1 cellular context compared by ENCODE assay signal in the genomic region with DNA sequence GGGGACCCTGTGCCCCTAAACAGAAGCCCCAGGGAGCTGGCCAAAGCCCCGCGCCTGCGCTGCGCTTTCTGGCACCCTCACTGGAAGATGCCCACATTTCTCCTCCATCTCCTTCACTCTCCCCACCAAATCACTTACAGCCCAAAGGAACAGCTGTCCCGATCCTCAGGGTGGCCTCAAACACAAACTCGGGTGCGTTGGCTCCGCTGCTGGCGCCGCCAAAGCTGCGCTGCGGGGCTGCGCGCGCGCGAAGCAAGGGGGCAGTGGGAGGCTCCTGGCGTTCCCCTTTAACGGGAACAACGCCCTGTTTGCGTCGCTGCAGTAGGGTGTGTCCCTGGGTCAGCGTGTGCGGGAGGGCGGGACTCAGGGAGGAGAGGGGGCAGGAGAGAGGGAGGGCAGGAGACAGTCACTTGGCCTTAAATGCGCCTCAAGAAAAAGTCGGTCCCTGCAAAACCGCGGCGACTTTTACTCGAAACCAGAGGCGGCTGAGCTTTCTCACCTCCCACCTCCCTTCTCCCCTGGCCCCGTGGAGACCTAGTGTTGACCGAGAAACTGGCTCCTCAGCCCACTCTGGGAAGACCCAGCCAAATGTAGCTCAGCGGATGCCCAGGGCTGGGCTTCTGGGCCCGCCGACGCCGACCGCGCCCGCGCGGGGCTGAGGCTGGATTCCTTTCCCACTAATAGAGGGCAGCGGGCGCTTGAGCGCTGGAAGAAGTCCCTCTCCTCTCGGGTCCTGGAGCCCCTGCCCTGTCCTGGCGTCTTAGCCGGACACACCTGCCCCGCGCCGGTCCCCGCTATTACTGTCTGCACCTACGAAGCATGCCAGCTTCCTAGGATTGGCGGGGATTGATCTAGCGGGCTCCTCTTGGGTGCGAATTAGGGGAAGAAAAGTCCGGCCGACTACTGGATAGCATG.
TF ChIP-seq lines count a peak whose summit lies in the region.

No MANE protein-coding gene starts in this region.

TF ChIP-seq in HEK293, 187 proteins besides CTCF, POLR2A, EP300 and RAD21 (continued from another document and continues in another):
- TF ChIP-seq, protein P1, sequence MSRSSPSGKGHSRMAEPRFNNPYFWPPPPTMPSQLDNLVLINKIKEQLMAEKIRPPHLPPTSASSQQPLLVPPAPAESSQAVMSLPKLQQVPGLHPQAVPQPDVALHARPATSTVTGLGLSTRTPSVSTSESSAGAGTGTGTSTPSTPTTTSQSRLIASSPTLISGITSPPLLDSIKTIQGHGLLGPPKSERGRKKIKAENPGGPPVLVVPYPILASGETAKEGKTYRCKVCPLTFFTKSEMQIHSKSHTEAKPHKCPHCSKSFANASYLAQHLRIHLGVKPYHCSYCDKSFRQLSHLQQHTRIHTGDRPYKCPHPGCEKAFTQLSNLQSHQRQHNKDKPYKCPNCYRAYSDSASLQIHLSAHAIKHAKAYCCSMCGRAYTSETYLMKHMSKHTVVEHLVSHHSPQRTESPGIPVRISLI (tag by site-specific recombination; IDR thresholded peaks at IDR 0.05) = no peak
- TF ChIP-seq ZNF157 (tag by site-specific recombination; IDR thresholded peaks at IDR 0.05) = no peak
- no peak for TF ChIP-seq MEIS1 (CRISPR knock-in tag; IDR thresholded peaks at IDR 0.05; ENCODE audit: borderline replicate concordance)
- TF ChIP-seq, protein P2, sequence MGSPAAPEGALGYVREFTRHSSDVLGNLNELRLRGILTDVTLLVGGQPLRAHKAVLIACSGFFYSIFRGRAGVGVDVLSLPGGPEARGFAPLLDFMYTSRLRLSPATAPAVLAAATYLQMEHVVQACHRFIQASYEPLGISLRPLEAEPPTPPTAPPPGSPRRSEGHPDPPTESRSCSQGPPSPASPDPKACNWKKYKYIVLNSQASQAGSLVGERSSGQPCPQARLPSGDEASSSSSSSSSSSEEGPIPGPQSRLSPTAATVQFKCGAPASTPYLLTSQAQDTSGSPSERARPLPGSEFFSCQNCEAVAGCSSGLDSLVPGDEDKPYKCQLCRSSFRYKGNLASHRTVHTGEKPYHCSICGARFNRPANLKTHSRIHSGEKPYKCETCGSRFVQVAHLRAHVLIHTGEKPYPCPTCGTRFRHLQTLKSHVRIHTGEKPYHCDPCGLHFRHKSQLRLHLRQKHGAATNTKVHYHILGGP (tag by site-specific recombination; IDR thresholded peaks at IDR 0.05) = no peak
- TF ChIP-seq TCF7L2 (IDR thresholded peaks at IDR 0.05; ENCODE audit: borderline replicate concordance, low read depth, low read length) = no peak
- TF ChIP-seq ZNF335 (tag by site-specific recombination; conservative IDR thresholded peaks at IDR 0.05) = peak; percentile 87
- no peak for TF ChIP-seq ZNF626 (tag by site-specific recombination; IDR thresholded peaks at IDR 0.05)
- no peak for TF ChIP-seq ZNF350 (tag by site-specific recombination; IDR thresholded peaks at IDR 0.05)
- TF ChIP-seq IKZF3 (tag by site-specific recombination; IDR thresholded peaks at IDR 0.05) = no peak
- no peak for TF ChIP-seq ZBTB1 (tag by site-specific recombination; IDR thresholded peaks at IDR 0.05)
- no peak for TF ChIP-seq ZNF544 (tag by site-specific recombination; IDR thresholded peaks at IDR 0.05)
- TF ChIP-seq SP3 (tag by site-specific recombination; IDR thresholded peaks at IDR 0.05) = peak; percentile 85
- TF ChIP-seq ZNF658 (tag by site-specific recombination; IDR thresholded peaks at IDR 0.05) = no peak
- TF ChIP-seq ZNF112 (tag by site-specific recombination; IDR thresholded peaks at IDR 0.05) = no peak
- no peak for TF ChIP-seq ZFP41 (tag by site-specific recombination; IDR thresholded peaks at IDR 0.05; ENCODE audit: borderline replicate concordance)
- no peak for TF ChIP-seq ZNF654 (tag by site-specific recombination; IDR thresholded peaks at IDR 0.05; ENCODE audit: low read depth)
- no peak for TF ChIP-seq ZNF670 (tag by site-specific recombination; IDR thresholded peaks at IDR 0.05; ENCODE audit: low read depth)
- peak; percentile 51; the same call in 1 of the 2 replicates for TF ChIP-seq SP7 (tag by site-specific recombination; IDR thresholded peaks at IDR 0.05)
- TF ChIP-seq, protein P3, sequence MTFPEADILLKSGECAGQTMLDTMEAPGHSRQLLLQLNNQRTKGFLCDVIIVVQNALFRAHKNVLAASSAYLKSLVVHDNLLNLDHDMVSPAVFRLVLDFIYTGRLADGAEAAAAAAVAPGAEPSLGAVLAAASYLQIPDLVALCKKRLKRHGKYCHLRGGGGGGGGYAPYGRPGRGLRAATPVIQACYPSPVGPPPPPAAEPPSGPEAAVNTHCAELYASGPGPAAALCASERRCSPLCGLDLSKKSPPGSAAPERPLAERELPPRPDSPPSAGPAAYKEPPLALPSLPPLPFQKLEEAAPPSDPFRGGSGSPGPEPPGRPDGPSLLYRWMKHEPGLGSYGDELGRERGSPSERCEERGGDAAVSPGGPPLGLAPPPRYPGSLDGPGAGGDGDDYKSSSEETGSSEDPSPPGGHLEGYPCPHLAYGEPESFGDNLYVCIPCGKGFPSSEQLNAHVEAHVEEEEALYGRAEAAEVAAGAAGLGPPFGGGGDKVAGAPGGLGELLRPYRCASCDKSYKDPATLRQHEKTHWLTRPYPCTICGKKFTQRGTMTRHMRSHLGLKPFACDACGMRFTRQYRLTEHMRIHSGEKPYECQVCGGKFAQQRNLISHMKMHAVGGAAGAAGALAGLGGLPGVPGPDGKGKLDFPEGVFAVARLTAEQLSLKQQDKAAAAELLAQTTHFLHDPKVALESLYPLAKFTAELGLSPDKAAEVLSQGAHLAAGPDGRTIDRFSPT (tag by site-specific recombination; IDR thresholded peaks at IDR 0.05) = no peak
- TF ChIP-seq, protein P4, sequence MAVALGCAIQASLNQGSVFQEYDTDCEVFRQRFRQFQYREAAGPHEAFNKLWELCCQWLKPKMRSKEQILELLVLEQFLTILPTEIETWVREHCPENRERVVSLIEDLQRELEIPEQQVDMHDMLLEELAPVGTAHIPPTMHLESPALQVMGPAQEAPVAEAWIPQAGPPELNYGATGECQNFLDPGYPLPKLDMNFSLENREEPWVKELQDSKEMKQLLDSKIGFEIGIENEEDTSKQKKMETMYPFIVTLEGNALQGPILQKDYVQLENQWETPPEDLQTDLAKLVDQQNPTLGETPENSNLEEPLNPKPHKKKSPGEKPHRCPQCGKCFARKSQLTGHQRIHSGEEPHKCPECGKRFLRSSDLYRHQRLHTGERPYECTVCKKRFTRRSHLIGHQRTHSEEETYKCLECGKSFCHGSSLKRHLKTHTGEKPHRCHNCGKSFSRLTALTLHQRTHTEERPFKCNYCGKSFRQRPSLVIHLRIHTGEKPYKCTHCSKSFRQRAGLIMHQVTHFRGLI (tag by site-specific recombination; IDR thresholded peaks at IDR 0.05) = no peak
- TF ChIP-seq, protein P5, sequence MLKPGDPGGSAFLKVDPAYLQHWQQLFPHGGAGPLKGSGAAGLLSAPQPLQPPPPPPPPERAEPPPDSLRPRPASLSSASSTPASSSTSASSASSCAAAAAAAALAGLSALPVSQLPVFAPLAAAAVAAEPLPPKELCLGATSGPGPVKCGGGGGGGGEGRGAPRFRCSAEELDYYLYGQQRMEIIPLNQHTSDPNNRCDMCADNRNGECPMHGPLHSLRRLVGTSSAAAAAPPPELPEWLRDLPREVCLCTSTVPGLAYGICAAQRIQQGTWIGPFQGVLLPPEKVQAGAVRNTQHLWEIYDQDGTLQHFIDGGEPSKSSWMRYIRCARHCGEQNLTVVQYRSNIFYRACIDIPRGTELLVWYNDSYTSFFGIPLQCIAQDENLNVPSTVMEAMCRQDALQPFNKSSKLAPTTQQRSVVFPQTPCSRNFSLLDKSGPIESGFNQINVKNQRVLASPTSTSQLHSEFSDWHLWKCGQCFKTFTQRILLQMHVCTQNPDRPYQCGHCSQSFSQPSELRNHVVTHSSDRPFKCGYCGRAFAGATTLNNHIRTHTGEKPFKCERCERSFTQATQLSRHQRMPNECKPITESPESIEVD (tag by site-specific recombination; IDR thresholded peaks at IDR 0.05) = no peak
- peak; percentile 47; the same call in 1 of the 2 replicates for TF ChIP-seq KLF8 (tag by site-specific recombination; IDR thresholded peaks at IDR 0.05)
- no peak for TF ChIP-seq GLI4 (tag by site-specific recombination; IDR thresholded peaks at IDR 0.05)
- TF ChIP-seq, protein P6, sequence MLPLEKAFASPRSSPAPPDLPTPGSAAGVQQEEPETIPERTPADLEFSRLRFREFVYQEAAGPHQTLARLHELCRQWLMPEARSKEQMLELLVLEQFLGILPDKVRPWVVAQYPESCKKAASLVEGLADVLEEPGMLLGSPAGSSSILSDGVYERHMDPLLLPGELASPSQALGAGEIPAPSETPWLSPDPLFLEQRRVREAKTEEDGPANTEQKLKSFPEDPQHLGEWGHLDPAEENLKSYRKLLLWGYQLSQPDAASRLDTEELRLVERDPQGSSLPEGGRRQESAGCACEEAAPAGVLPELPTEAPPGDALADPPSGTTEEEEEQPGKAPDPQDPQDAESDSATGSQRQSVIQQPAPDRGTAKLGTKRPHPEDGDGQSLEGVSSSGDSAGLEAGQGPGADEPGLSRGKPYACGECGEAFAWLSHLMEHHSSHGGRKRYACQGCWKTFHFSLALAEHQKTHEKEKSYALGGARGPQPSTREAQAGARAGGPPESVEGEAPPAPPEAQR (tag by site-specific recombination; IDR thresholded peaks at IDR 0.05) = no peak
- TF ChIP-seq BCL11B (tag by site-specific recombination; IDR thresholded peaks at IDR 0.05; ENCODE audit: low read depth) = no peak
- TF ChIP-seq ZNF23 (tag by site-specific recombination; IDR thresholded peaks at IDR 0.05; ENCODE audit: borderline replicate concordance) = no peak
- TF ChIP-seq, protein P7, sequence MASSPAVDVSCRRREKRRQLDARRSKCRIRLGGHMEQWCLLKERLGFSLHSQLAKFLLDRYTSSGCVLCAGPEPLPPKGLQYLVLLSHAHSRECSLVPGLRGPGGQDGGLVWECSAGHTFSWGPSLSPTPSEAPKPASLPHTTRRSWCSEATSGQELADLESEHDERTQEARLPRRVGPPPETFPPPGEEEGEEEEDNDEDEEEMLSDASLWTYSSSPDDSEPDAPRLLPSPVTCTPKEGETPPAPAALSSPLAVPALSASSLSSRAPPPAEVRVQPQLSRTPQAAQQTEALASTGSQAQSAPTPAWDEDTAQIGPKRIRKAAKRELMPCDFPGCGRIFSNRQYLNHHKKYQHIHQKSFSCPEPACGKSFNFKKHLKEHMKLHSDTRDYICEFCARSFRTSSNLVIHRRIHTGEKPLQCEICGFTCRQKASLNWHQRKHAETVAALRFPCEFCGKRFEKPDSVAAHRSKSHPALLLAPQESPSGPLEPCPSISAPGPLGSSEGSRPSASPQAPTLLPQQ (tag by site-specific recombination; IDR thresholded peaks at IDR 0.05) = peak; percentile 94
- peak; percentile 80 for TF ChIP-seq KLF9 (tag by site-specific recombination; IDR thresholded peaks at IDR 0.05; ENCODE audit: low read depth)
- no peak for TF ChIP-seq YY2 (tag by site-specific recombination; IDR thresholded peaks at IDR 0.05)
- TF ChIP-seq GFI1B (tag by site-specific recombination; IDR thresholded peaks at IDR 0.05) = no peak
- no peak for TF ChIP-seq ZNF404 (tag by site-specific recombination; IDR thresholded peaks at IDR 0.05)
- TF ChIP-seq ZNF76 (tag by site-specific recombination; IDR thresholded peaks at IDR 0.05; ENCODE audit: borderline replicate concordance, low read depth) = no peak; the same call in 1 of the 2 replicates
- TF ChIP-seq, protein P8, sequence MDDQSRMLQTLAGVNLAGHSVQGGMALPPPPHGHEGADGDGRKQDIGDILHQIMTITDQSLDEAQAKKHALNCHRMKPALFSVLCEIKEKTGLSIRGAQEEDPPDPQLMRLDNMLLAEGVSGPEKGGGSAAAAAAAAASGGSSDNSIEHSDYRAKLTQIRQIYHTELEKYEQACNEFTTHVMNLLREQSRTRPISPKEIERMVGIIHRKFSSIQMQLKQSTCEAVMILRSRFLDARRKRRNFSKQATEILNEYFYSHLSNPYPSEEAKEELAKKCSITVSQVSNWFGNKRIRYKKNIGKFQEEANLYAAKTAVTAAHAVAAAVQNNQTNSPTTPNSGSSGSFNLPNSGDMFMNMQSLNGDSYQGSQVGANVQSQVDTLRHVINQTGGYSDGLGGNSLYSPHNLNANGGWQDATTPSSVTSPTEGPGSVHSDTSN (CRISPR knock-in tag; IDR thresholded peaks at IDR 0.05) = no peak
- TF ChIP-seq ZNF514 (tag by site-specific recombination; IDR thresholded peaks at IDR 0.05) = no peak
- no peak for TF ChIP-seq ZNF843 (tag by site-specific recombination; IDR thresholded peaks at IDR 0.05)
- no peak for TF ChIP-seq ZNF311 (tag by site-specific recombination; IDR thresholded peaks at IDR 0.05; ENCODE audit: borderline replicate concordance)
- TF ChIP-seq ZBTB7A (tag by site-specific recombination; IDR thresholded peaks at IDR 0.05; ENCODE audit: low read depth) = no peak
- TF ChIP-seq, protein P9, sequence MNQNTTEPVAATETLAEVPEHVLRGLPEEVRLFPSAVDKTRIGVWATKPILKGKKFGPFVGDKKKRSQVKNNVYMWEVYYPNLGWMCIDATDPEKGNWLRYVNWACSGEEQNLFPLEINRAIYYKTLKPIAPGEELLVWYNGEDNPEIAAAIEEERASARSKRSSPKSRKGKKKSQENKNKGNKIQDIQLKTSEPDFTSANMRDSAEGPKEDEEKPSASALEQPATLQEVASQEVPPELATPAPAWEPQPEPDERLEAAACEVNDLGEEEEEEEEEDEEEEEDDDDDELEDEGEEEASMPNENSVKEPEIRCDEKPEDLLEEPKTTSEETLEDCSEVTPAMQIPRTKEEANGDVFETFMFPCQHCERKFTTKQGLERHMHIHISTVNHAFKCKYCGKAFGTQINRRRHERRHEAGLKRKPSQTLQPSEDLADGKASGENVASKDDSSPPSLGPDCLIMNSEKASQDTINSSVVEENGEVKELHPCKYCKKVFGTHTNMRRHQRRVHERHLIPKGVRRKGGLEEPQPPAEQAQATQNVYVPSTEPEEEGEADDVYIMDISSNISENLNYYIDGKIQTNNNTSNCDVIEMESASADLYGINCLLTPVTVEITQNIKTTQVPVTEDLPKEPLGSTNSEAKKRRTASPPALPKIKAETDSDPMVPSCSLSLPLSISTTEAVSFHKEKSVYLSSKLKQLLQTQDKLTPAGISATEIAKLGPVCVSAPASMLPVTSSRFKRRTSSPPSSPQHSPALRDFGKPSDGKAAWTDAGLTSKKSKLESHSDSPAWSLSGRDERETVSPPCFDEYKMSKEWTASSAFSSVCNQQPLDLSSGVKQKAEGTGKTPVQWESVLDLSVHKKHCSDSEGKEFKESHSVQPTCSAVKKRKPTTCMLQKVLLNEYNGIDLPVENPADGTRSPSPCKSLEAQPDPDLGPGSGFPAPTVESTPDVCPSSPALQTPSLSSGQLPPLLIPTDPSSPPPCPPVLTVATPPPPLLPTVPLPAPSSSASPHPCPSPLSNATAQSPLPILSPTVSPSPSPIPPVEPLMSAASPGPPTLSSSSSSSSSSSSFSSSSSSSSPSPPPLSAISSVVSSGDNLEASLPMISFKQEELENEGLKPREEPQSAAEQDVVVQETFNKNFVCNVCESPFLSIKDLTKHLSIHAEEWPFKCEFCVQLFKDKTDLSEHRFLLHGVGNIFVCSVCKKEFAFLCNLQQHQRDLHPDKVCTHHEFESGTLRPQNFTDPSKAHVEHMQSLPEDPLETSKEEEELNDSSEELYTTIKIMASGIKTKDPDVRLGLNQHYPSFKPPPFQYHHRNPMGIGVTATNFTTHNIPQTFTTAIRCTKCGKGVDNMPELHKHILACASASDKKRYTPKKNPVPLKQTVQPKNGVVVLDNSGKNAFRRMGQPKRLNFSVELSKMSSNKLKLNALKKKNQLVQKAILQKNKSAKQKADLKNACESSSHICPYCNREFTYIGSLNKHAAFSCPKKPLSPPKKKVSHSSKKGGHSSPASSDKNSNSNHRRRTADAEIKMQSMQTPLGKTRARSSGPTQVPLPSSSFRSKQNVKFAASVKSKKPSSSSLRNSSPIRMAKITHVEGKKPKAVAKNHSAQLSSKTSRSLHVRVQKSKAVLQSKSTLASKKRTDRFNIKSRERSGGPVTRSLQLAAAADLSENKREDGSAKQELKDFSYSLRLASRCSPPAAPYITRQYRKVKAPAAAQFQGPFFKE (tag by site-specific recombination; IDR thresholded peaks at IDR 0.05; ENCODE audit: borderline replicate concordance) = no peak
- no peak for TF ChIP-seq ZBTB17 (tag by site-specific recombination; IDR thresholded peaks at IDR 0.05)
- TF ChIP-seq ZNF558 (tag by site-specific recombination; IDR thresholded peaks at IDR 0.05) = no peak
- no peak for TF ChIP-seq ZNF529 (tag by site-specific recombination; IDR thresholded peaks at IDR 0.05; ENCODE audit: insufficient replicate concordance)
